Comparison of ENCODE assay signal across 12 cellular contexts in genomic region chr14:21524575-21525518, GRCh38. TPM values are rescaled to one million over a fixed set of nuclear protein-coding genes. Genes with fewer than 3 reads are reported as not detected.
DNase-seq lines count a peak whose midpoint lies in the region; ATAC-seq and TF ChIP-seq lines count a peak whose summit lies in the region.
"Had no signal": no experiment of that assay in that cellular context is flagged by ENCODE, and none has a peak within 500 bp of the region (broad histone marks: within the 10 kb centered on the region; RNA-seq: fewer than 3 reads in every experiment).

No MANE protein-coding gene starts in this region.

- 81% methylated on average over 19 of the region's 19 CpGs for WGBS in urinary bladder

- peak overlapping the region; percentile 80 for H3K4me3 Mint-ChIP-seq in mesothelial cell of epicardium

- no peaks in the 10 kb centered on the region for H3K27me3 Mint-ChIP-seq in mesothelial cell of epicardium (ENCODE audit: low read depth)

- H3K4me1 Mint-ChIP-seq in mesothelial cell of epicardium, result peaks cover 30% of the 10 kb centered on the region

- H3K9me3 ChIP-seq in left ventricle myocardium inferior (replicated peaks), result no peaks in the 10 kb centered on the region
- H3K9me3 ChIP-seq: body of pancreas had no signal

- no peak for DNase-seq in left ventricle myocardium inferior
- DNase-seq in Right ventricle myocardium inferior (ENCODE audit: missing footprints), result no peak
- DNase-seq in brain microvascular endothelial cell, result no peak
- DNase-seq in mesothelial cell of epicardium (ENCODE audit: low spot score in 2 of 2, unreplicated experiment in 2 of 2), result no peak
- no peak for DNase-seq in NCI-H226

- H3K4me3 ChIP-seq in left ventricle myocardium inferior (peak overlapping the region; percentile 74), brain microvascular endothelial cell (ENCODE audit: low read depth, low read length) (peak overlapping the region; percentile 69), urinary bladder (ENCODE audit: low read depth, low read length) (peak overlapping the region; percentile 77)

- H3K4me1 ChIP-seq in left ventricle myocardium inferior (peaks cover 13% of the 10 kb centered on the region), urinary bladder (ENCODE audit: insufficient read depth) (no peaks in the 10 kb centered on the region)

- in situ Hi-C loops in brain microvascular endothelial cell (cut with HindIII; ENCODE audit: low pct_ligation_motif_present, low sequenced_read_pairs), result no loop called here

- peaks cover 32% of the 10 kb centered on the region for H3K36me3 Mint-ChIP-seq in mesothelial cell of epicardium

- no peaks in the 10 kb centered on the region for H3K27me3 ChIP-seq in left ventricle myocardium inferior (ENCODE audit: low read depth)
- H3K27me3 ChIP-seq in brain microvascular endothelial cell (replicated peaks), result no peaks in the 10 kb centered on the region
- H3K27me3 ChIP-seq: body of pancreas had no signal

- H3K27ac ChIP-seq in left ventricle myocardium inferior (replicated peaks), result peak overlapping the region; percentile 36
- H3K27ac ChIP-seq in brain microvascular endothelial cell, result no peak overlapping the region
- H3K27ac ChIP-seq in urinary bladder (ENCODE audit: low read depth), result no peak overlapping the region
- H3K27ac ChIP-seq: KMS-11 had no signal

- intact Hi-C loops in left ventricle myocardium inferior (cut with micrococcal nuclease), result no loop called here
- intact Hi-C loops in Right ventricle myocardium inferior (cut with DNase I), result no loop called here

- no peak for ATAC-seq in Right ventricle myocardium inferior
- ATAC-seq in GM18517 (IDR thresholded peaks at IDR 0.05; ENCODE audit: unreplicated experiment), result no peak
- no peak for ATAC-seq in HG03039 (IDR thresholded peaks at IDR 0.05; ENCODE audit: unreplicated experiment)

- no peaks in the 10 kb centered on the region for H3K9me3 Mint-ChIP-seq in mesothelial cell of epicardium

- TF ChIP-seq CTCF in left ventricle myocardium inferior (IDR thresholded peaks at IDR 0.05; ENCODE audit: borderline replicate concordance) (no peak), brain microvascular endothelial cell (IDR thresholded peaks at IDR 0.05; ENCODE audit: low read depth, low read length, missing control alignments) (no peak), mesothelial cell of epicardium (IDR thresholded peaks at IDR 0.05; ENCODE audit: unreplicated experiment) (no peak)

- H3K27ac Mint-ChIP-seq in mesothelial cell of epicardium, result peak overlapping the region; percentile 51

- H3K36me3 ChIP-seq in left ventricle myocardium inferior (no peaks in the 10 kb centered on the region), brain microvascular endothelial cell (replicated peaks) (no peaks in the 10 kb centered on the region), urinary bladder (ENCODE audit: insufficient read depth) (no peaks in the 10 kb centered on the region)

RNA-seq across cellular contexts. Expression of gene SALL2, which starts 1.3 kb away (rescaled TPM):
- total RNA-seq in left ventricle myocardium inferior (3.4 TPM), Right ventricle myocardium inferior (4.9 TPM), mesothelial cell of epicardium (44.6 to 45.2 TPM (median 45.2 TPM) in 3 replicates), urinary bladder (6.4 TPM)
- 11.9 TPM for polyA plus RNA-seq in urinary bladder

RNA-seq across cellular contexts. Expression of gene METTL3, which starts 13.7 kb away (rescaled TPM):
- total RNA-seq in left ventricle myocardium inferior (26.6 TPM), Right ventricle myocardium inferior (24.9 TPM), mesothelial cell of epicardium (68.1 to 74.4 TPM (median 69.0 TPM) in 3 replicates), urinary bladder (64.4 TPM)
- polyA plus RNA-seq in urinary bladder, result 36.0 TPM

RNA-seq across cellular contexts. Expression of gene TOX4, which starts 47.9 kb away (rescaled TPM):
- total RNA-seq in left ventricle myocardium inferior (84.8 TPM), Right ventricle myocardium inferior (86.5 TPM), mesothelial cell of epicardium (61.1 to 66.3 TPM (median 62.4 TPM) in 3 replicates), urinary bladder (25.9 TPM)
- polyA plus RNA-seq in urinary bladder, result 46.5 TPM

RNA-seq across cellular contexts. Expression of gene RAB2B, which starts 48.1 kb away (rescaled TPM):
- total RNA-seq in left ventricle myocardium inferior (15.5 TPM), Right ventricle myocardium inferior (15.1 TPM), mesothelial cell of epicardium (38.5 to 44.1 TPM (median 39.5 TPM) in 3 replicates), urinary bladder (34.3 TPM)
- polyA plus RNA-seq in urinary bladder, result 21.5 TPM

RNA-seq across cellular contexts. Expression of gene OR10G3, which starts 55.0 kb away (rescaled TPM):
- not detected for total RNA-seq in left ventricle myocardium inferior
- not detected for total RNA-seq in Right ventricle myocardium inferior
- total RNA-seq in mesothelial cell of epicardium, result not detected in 3 replicates
- not detected for total RNA-seq in urinary bladder
- not detected for polyA plus RNA-seq in urinary bladder
- total RNA-seq: body of pancreas, myocyte, subcutaneous adipose tissue had no signal
